Comparison of ENCODE assay signal across 19 cellular contexts in the genomic region with DNA sequence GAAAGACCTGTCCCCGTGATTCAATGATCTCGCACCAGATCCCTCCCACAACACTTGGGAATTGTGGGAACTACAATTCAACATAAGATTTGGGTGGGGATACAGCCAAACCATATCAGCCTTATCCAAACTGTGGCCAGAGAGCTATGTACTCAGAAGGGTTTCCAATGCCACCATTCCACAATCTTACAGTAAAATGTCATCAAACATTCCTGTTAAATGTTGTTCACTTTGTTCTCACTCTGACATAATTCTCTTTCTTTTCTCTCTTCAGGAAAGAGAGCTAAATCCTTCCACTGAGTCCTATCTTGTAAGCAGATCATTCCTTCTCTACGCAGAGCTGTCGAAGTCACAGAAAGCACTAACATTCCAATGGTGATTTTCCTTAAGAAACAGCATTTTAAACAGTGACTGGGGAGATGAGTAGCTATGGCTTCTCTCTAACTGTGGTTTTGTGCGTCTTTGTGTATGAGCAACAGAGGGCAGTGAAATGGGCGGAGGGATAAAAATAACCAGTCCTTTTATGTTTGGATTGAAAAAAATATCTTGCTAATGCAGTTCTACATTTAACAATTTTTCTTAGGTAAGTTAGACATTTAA.
DNase-seq lines count a peak whose midpoint lies in the region; ATAC-seq and TF ChIP-seq lines count a peak whose summit lies in the region.
"Had no signal": no experiment of that assay in that cellular context is flagged by ENCODE, and none has a peak within 500 bp of the region (broad histone marks: within the 10 kb centered on the region; RNA-seq: fewer than 3 reads in every experiment).

No MANE protein-coding gene starts in this region.

- H2BK5ac ChIP-seq in mesenchymal stem cell (ENCODE audit: low read depth, low read length, poor library complexity, severe bottlenecking) = no peak overlapping the region

- H3K27me3 ChIP-seq in mesenchymal stem cell (ENCODE audit: control insufficient read depth in 1 of 2, insufficient read depth in 1 of 2, low read length in 2 of 2) = no peaks in the 10 kb centered on the region
- H3K27me3 ChIP-seq: Peyer's patch, SJSA1 had no signal

- H3K18ac ChIP-seq in mesenchymal stem cell (ENCODE audit: low read depth in 1 of 2, low read length in 2 of 2) = no peak overlapping the region

- CTCF ChIA-PET in HEK293 (lab: Yijun Ruan, JAX) (no interaction called here), GM10248 (lab: Yijun Ruan, JAX) (no interaction called here)

- H2BK12ac ChIP-seq in mesenchymal stem cell (ENCODE audit: low read length in 2 of 2) = no peak overlapping the region

- no peaks in the 10 kb centered on the region for H3K79me1 ChIP-seq in mesenchymal stem cell (replicated peaks; ENCODE audit: low read length, poor library complexity, severe bottlenecking)

- H2BK15ac ChIP-seq in mesenchymal stem cell (ENCODE audit: low read depth, poor library complexity, severe bottlenecking) = no peak overlapping the region

- ATAC-seq in HG02970 (IDR thresholded peaks at IDR 0.05; ENCODE audit: low FRiP score, unreplicated experiment) (no peak), GM21515 (IDR thresholded peaks at IDR 0.05; ENCODE audit: unreplicated experiment) (no peak)
- ATAC-seq: GM12878 had no signal

- H2BK120ac ChIP-seq in mesenchymal stem cell (ENCODE audit: low read depth, low read length) = no peak overlapping the region

- no peak overlapping the region for H4K91ac ChIP-seq in mesenchymal stem cell (ENCODE audit: low read length)

- no peak overlapping the region for H2AFZ ChIP-seq in mesenchymal stem cell (ENCODE audit: low read depth, low read length)

- H3K36me3 ChIP-seq in HEK293 (ENCODE audit: control insufficient read depth in 2 of 2, insufficient read depth in 1 of 2, low read length in 2 of 2) (no peaks in the 10 kb centered on the region), mesenchymal stem cell (ENCODE audit: control insufficient read depth in 1 of 2, insufficient read depth in 2 of 2, low read depth in 1 of 2, low read length in 2 of 2) (no peaks in the 10 kb centered on the region)
- H3K36me3 ChIP-seq: Peyer's patch, SJSA1 had no signal

- no peak overlapping the region for H3K4ac ChIP-seq in mesenchymal stem cell (ENCODE audit: low read depth in 1 of 2, low read length in 2 of 2)

- H2AK5ac ChIP-seq in mesenchymal stem cell (ENCODE audit: low read length, severe bottlenecking) = no peak overlapping the region

- H3K4me3 ChIP-seq in HEK293 (ENCODE audit: low read depth, low read length) = no peak overlapping the region
- H3K4me3 ChIP-seq in mesenchymal stem cell (ENCODE audit: insufficient read depth in 1 of 2, low read depth in 1 of 2, low read length in 2 of 2) = no peak overlapping the region
- H3K4me3 ChIP-seq in retinal pigment epithelial cell (ENCODE audit: low read length) = no peak overlapping the region
- H3K4me3 ChIP-seq: GM12878, Peyer's patch, SJSA1 had no signal

- H3K4me1 ChIP-seq in HEK293 (ENCODE audit: control insufficient read depth, insufficient read depth, low read length) = no peaks in the 10 kb centered on the region
- peaks cover 3% of the 10 kb centered on the region for H3K4me1 ChIP-seq in mesenchymal stem cell (ENCODE audit: control insufficient read depth, insufficient read depth, low read depth, low read length)
- H3K4me1 ChIP-seq: Caco-2, Peyer's patch, SJSA1 had no signal

- WGBS in mesenchymal stem cell = 66% methylated on average over 5 of the region's 6 CpGs

- no peak overlapping the region for H3K14ac ChIP-seq in mesenchymal stem cell (ENCODE audit: low read length in 2 of 2)

- H3K9ac ChIP-seq in mesenchymal stem cell (ENCODE audit: low read length) = no peak overlapping the region

- POLR2A ChIA-PET in HEK293 (lab: Yijun Ruan, JAX) (no interaction called here), GM10248 (lab: Yijun Ruan, JAX) (no interaction called here)

- H3K23ac ChIP-seq in mesenchymal stem cell (ENCODE audit: low read length in 2 of 2) = no peak overlapping the region

- H3K27ac ChIP-seq in HEK293 (ENCODE audit: extremely low read depth, low read depth, low read length) (no peak overlapping the region), mesenchymal stem cell (ENCODE audit: low read length, poor library complexity, severe bottlenecking) (no peak overlapping the region)
- H3K27ac ChIP-seq: Peyer's patch, SJSA1 had no signal

- H4K8ac ChIP-seq in mesenchymal stem cell (ENCODE audit: low read length) = no peak overlapping the region

- no peak overlapping the region for H3K4me2 ChIP-seq in mesenchymal stem cell (ENCODE audit: low read length, poor library complexity, severe bottlenecking)

- DNase-seq in astrocyte of the hippocampus (ENCODE audit: low read depth, low spot score) (peak; percentile 51), mesenchymal stem cell (peak; percentile 63), retinal pigment epithelial cell (ENCODE audit: low read depth) (peak; percentile 4), hypothalamus (lab: John Stamatoyannopoulos, UW) (no peak), GM10248 (ENCODE audit: extremely low spot score) (no peak)
- DNase-seq: Caco-2; CD4-positive, CD25-positive, alpha-beta regulatory T cell; DMS153; GF-D8; H7; NCI-H1092 treated with DMSO at 0.1 percent for 48 hours; NCI-H2081 treated with DMSO at 0.1 percent for 48 hours; NCI-H446 treated with DMSO at 0.1 percent for 48 hours; Peyer's patch had no signal

- H3K9me3 ChIP-seq in HEK293 (ENCODE audit: control insufficient read depth, insufficient read depth, low read depth, low read length) (no peaks in the 10 kb centered on the region), mesenchymal stem cell (ENCODE audit: control insufficient read depth, low read length) (no peaks in the 10 kb centered on the region)
- H3K9me3 ChIP-seq: Caco-2, Peyer's patch, SJSA1 had no signal

- TF ChIP-seq CTCF in HEK293 (tag by site-specific recombination; IDR thresholded peaks at IDR 0.05) (no peak), retinal pigment epithelial cell (conservative IDR thresholded peaks at IDR 0.05; ENCODE audit: low read depth, low read length) (no peak), GM10248 (IDR thresholded peaks at IDR 0.05; ENCODE audit: control extremely low read depth, extremely low read depth, low read depth, missing control alignments) (no peak)

TF ChIP-seq in HEK293, 187 proteins besides CTCF, POLR2A, EP300 and RAD21:
- peak; percentile 45 for TF ChIP-seq SETDB1 (IDR thresholded peaks at IDR 0.05; ENCODE audit: insufficient read length, low read length)
- TF ChIP-seq, protein P1, sequence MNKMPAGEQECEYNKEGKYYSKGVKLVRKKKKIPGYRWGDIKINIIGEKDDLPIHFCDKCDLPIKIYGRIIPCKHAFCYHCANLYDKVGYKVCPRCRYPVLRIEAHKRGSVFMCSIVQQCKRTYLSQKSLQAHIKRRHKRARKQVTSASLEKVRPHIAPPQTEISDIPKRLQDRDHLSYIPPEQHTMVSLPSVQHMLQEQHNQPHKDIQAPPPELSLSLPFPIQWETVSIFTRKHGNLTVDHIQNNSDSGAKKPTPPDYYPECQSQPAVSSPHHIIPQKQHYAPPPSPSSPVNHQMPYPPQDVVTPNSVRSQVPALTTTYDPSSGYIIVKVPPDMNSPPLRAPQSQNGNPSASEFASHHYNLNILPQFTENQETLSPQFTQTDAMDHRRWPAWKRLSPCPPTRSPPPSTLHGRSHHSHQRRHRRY (tag by site-specific recombination; IDR thresholded peaks at IDR 0.05) = no peak
- no peak for TF ChIP-seq ZNF426 (tag by site-specific recombination; IDR thresholded peaks at IDR 0.05)

Comparison
In these comparisons a context has a peak if more than half of its experiments do, and no peak if none do; other contexts are left out.
1. DNase-seq: peak in astrocyte of the hippocampus (single experiment), mesenchymal stem cell (single experiment) and retinal pigment epithelial cell (single experiment); none in hypothalamus (0 of 51) and GM10248 (single experiment).